ENCODE assay signal across 26 cellular contexts in the genomic region with DNA sequence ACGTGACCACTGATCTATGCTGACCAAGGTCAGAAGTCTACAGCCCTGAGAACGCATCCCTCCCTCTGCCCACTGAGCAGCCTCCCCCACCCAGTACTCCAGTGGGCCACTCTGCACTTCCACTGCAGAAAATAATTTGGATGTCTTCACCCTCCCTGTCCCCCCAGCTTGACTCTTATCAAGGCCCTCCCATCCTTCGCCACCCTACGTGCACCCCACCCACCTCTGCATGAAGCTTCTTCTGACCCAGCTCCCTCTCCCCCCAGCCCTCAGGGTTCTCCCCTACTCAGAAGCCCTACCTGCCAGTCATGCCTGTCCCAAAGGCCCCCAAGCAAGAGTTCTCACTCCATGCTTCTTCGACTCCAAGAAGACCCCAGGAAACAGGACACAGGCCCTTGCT.
"Had no signal": no experiment of that assay in that cellular context is flagged by ENCODE, and none has a peak within 500 bp of the region (broad histone marks: within the 10 kb centered on the region; RNA-seq: fewer than 3 reads in every experiment).

No MANE protein-coding gene starts in this region.

- H3K27me3 ChIP-seq: body of pancreas had no signal

- H3K9me3 ChIP-seq: body of pancreas, esophagus squamous epithelium, gastroesophageal sphincter had no signal

- H3K36me3 ChIP-seq: esophagus squamous epithelium, gastroesophageal sphincter had no signal

- DNase-seq: activated CD4-positive, alpha-beta T cell treated with anti-CD3 and anti-CD28 coated beads for 36 hours; activated CD4-positive, alpha-beta T cell treated with anti-CD3 and anti-CD28 coated beads, Interleukin-2, amount 10 ng/mL, durations not matched to agents 24 days and 14 days; activated CD4-positive, CD25-positive, alpha-beta regulatory T cell; activated CD4-positive, CD25-positive, alpha-beta regulatory T cell treated with anti-CD3 and anti-CD28 coated beads, Interleukin-2, amount 50 U/mL, for 72 hours; activated CD8-positive, alpha-beta T cell treated with anti-CD3 and anti-CD28 coated beads for 36 hours; activated effector memory CD4-positive, alpha-beta T cell treated with Interleukin-2 at 50 U/mL for 16 hours; activated gamma-delta T cell treated with Interleukin-2 at 50 U/mL for 16 hours; activated naive CD4-positive, alpha-beta T cell treated with anti-CD3 and anti-CD28 coated beads, Interleukin-2, amount 50 U/mL, for 16 hours; activated naive CD4-positive, alpha-beta T cell treated with Interleukin-2 at 50 U/mL for 16 hours; activated T-cell treated with anti-CD3 and anti-CD28 coated beads, Interleukin-2, amount 50 U/mL, for 4 hours; amniotic stem cell; anterior cingulate cortex; body of pancreas; caudate nucleus; effector CD8-positive, alpha-beta T cell; esophagus squamous epithelium; foreskin melanocyte; head of caudate nucleus; T-helper 1 cell; T-helper 17 cell; T1000 had no signal

- H3K27ac ChIP-seq: body of pancreas, epithelial cell of prostate, esophagus squamous epithelium, gastroesophageal sphincter had no signal

- H3K4me3 Mint-ChIP-seq: activated CD4-positive, alpha-beta T cell treated with anti-CD3 and anti-CD28 coated beads for 36 hours; activated CD4-positive, alpha-beta T cell treated with anti-CD3 and anti-CD28 coated beads, Interleukin-2, amount 10 ng/mL, durations not matched to agents 24 days and 14 days; activated CD8-positive, alpha-beta T cell treated with anti-CD3 and anti-CD28 coated beads for 36 hours; activated naive CD8-positive, alpha-beta T cell; activated T-cell treated with anti-CD3 and anti-CD28 coated beads, Interleukin-2, amount 50 U/mL, for 4 hours; activated T-helper 17 cell treated with anti-CD3 and anti-CD28 coated beads, Interleukin-2, amount 50 U/mL, for 72 hours; T-helper 17 cell; T-helper 2 cell treated with Interferon-gamma antibody and Interleukin-4, amounts not matched to agents 5 μg/mL and 100 μg/mL, for 36 hours had no signal

- H3K27ac Mint-ChIP-seq: activated CD4-positive, alpha-beta T cell treated with anti-CD3 and anti-CD28 coated beads for 36 hours; activated CD4-positive, alpha-beta T cell treated with anti-CD3 and anti-CD28 coated beads, Interleukin-2, amount 10 ng/mL, durations not matched to agents 24 days and 14 days; activated CD8-positive, alpha-beta T cell treated with anti-CD3 and anti-CD28 coated beads for 36 hours; activated naive CD8-positive, alpha-beta T cell; activated T-helper 17 cell treated with anti-CD3 and anti-CD28 coated beads, Interleukin-2, amount 50 U/mL, for 72 hours; T-helper 17 cell; T-helper 2 cell treated with Interferon-gamma antibody and Interleukin-4, amounts not matched to agents 5 μg/mL and 100 μg/mL, for 36 hours had no signal

- H3K36me3 Mint-ChIP-seq: activated naive CD8-positive, alpha-beta T cell had no signal

- H3K9me3 Mint-ChIP-seq: activated CD4-positive, alpha-beta T cell treated with anti-CD3 and anti-CD28 coated beads, Interleukin-2, amount 10 ng/mL, durations not matched to agents 24 days and 14 days; activated CD8-positive, alpha-beta T cell treated with anti-CD3 and anti-CD28 coated beads for 36 hours; activated T-cell treated with anti-CD3 and anti-CD28 coated beads, Interleukin-2, amount 50 U/mL, for 4 hours; activated T-helper 17 cell treated with anti-CD3 and anti-CD28 coated beads, Interleukin-2, amount 50 U/mL, for 72 hours; T-helper 2 cell treated with Interferon-gamma antibody and Interleukin-4, amounts not matched to agents 5 μg/mL and 100 μg/mL, for 36 hours had no signal

- ATAC-seq: activated CD4-positive, alpha-beta T cell treated with anti-CD3 and anti-CD28 coated beads for 36 hours; activated CD8-positive, alpha-beta T cell treated with anti-CD3 and anti-CD28 coated beads for 36 hours; activated T-cell treated with anti-CD3 and anti-CD28 coated beads, Interleukin-2, amount 50 U/mL, for 4 hours; activated T-helper 17 cell treated with anti-CD3 and anti-CD28 coated beads, Interleukin-2, amount 50 U/mL, for 72 hours; body of pancreas; gastroesophageal sphincter; T-helper 17 cell had no signal

- H3K4me1 Mint-ChIP-seq: activated CD4-positive, alpha-beta T cell treated with anti-CD3 and anti-CD28 coated beads for 36 hours; activated CD4-positive, alpha-beta T cell treated with anti-CD3 and anti-CD28 coated beads, Interleukin-2, amount 10 ng/mL, durations not matched to agents 24 days and 14 days; activated T-helper 17 cell treated with anti-CD3 and anti-CD28 coated beads, Interleukin-2, amount 50 U/mL, for 72 hours had no signal

- H3K4me1 ChIP-seq: body of pancreas, esophagus squamous epithelium, gastroesophageal sphincter had no signal

- H3K4me3 ChIP-seq: body of pancreas, esophagus squamous epithelium, gastroesophageal sphincter had no signal
